Comparison of ENCODE assay signal across 12 cellular contexts in the genomic region with DNA sequence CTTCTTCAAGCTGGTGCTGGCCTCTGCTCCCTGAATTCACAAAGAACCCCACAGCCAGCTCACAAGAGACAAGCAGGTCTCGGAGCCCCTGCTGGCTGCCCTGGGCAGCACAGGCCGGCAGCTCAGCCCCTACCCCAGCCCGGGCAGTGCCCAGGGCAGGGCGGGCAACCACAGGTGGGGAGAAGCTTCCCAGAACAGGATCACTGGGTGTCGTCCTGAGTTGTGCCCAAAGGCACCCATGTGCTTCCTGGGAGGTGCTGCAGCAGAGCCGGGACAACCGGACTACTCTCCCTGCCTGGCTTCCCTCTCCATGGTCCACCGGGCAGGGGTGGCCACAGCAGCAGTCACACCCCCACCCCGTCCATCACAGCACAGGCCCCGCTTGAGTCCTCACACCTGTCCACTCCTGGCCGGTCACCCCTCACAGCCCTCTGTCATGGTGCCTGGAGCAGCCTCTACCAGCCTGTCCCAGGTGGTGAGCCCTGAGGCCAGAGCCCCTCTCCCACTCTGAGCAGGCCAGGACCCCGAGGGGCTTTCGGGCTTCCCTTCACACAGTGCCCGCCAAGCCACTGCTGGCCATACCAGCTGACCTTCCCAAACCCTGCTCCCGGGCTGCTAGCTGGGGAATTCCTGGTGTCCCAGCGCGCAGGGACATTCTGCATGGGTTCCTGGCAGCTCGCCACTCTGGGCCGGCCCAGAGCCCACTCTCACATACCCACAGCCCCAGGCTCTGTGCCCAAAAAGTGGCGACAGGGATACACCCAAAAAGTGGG. TPM values are rescaled to one million over a fixed set of nuclear protein-coding genes. Genes with fewer than 3 reads are reported as not detected.
DNase-seq lines count a peak whose midpoint lies in the region; ATAC-seq and TF ChIP-seq lines count a peak whose summit lies in the region.
"Had no signal": no experiment of that assay in that cellular context is flagged by ENCODE, and none has a peak within 500 bp of the region (broad histone marks: within the 10 kb centered on the region; RNA-seq: fewer than 3 reads in every experiment).

No MANE protein-coding gene starts in this region.

- ATAC-seq in Right ventricle myocardium inferior: no peak
- ATAC-seq in left ventricle myocardium superior: no peak
- peak; percentile 20 for ATAC-seq in foreskin keratinocyte
- no peak for ATAC-seq in GM19463 (IDR thresholded peaks at IDR 0.05; ENCODE audit: unreplicated experiment)
- no peak for ATAC-seq in HG03159 (IDR thresholded peaks at IDR 0.05; ENCODE audit: unreplicated experiment)
- no peak for ATAC-seq in HG03095 (IDR thresholded peaks at IDR 0.05; ENCODE audit: unreplicated experiment)
- ATAC-seq: CD8-positive, alpha-beta T cell; heart left ventricle had no signal

- intact Hi-C loops in Right ventricle myocardium inferior (cut with DNase I): no loop called here
- intact Hi-C loops in left ventricle myocardium superior (cut with micrococcal nuclease): no loop called here

- H3K27me3 ChIP-seq in foreskin keratinocyte: peaks cover 56% of the 10 kb centered on the region

- TF ChIP-seq CTCF in VCaP (conservative IDR thresholded peaks at IDR 0.05): peak; percentile 46
- peak; percentile 14 for TF ChIP-seq CTCF in foreskin keratinocyte (conservative IDR thresholded peaks at IDR 0.05)

- H3K4me1 ChIP-seq in foreskin keratinocyte: no peaks in the 10 kb centered on the region

- H3K27ac ChIP-seq in VCaP: no peak overlapping the region
- H3K27ac ChIP-seq in foreskin keratinocyte: no peak overlapping the region
- H3K27ac ChIP-seq: heart left ventricle had no signal

- peak; percentile 45 for DNase-seq in Right ventricle myocardium inferior (ENCODE audit: missing footprints)
- DNase-seq in left ventricle myocardium superior: no peak
- no peak for DNase-seq in foreskin keratinocyte
- no peak for DNase-seq in GDM1 (lab: John Stamatoyannopoulos, UW)
- DNase-seq: activated CD4-positive, alpha-beta T cell treated with anti-CD3 and anti-CD28 coated beads, Interleukin-2, amount 50 U/mL, for 4 hours; CD8-positive, alpha-beta T cell; RPMI8226 had no signal

RNA-seq across cellular contexts. Expression of a gene that starts 3.1 kb away (rescaled TPM):
- total RNA-seq in Right ventricle myocardium inferior (1.4 TPM), left ventricle myocardium superior (2.7 TPM), foreskin keratinocyte (8.2 and 10.1 TPM in 2 replicates)
- 4.7 and 5.8 TPM in 2 replicates for polyA plus RNA-seq in foreskin keratinocyte
